In the genomic region with DNA sequence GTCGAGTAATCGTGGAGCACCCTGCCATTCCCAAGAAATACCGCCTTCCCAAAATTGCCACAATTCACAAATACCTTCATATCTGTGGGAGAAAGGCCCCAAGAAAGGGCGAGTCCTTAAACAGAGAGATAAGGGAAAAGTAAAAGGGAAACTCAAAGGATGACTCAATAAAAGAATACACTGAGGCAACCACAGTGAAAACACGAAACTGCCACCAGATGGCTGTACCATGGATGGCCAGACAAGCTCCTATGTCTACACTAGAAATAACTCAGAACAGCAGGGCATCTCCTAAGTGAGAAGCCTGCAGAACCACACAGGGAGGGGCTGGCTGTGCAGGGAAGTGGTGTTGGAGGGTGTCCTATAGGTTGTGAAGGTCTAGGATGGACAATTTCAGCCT, we compare ENCODE assay signal across 9 cellular contexts. TPM values are rescaled to one million over a fixed set of nuclear protein-coding genes. Genes with fewer than 3 reads are reported as not detected.
DNase-seq lines count a peak whose midpoint lies in the region; ATAC-seq and TF ChIP-seq lines count a peak whose summit lies in the region.
"Had no signal": no experiment of that assay in that cellular context is flagged by ENCODE, and none has a peak within 500 bp of the region (broad histone marks: within the 10 kb centered on the region; RNA-seq: fewer than 3 reads in every experiment).

No MANE protein-coding gene starts in this region.

- H3K9me3 Mint-ChIP-seq in activated naive CD8-positive, alpha-beta T cell treated with anti-CD3 and anti-CD28 coated beads, Interleukin-2, amount 10 ng/mL, durations not matched to agents 7 days and 5 days: no peaks in the 10 kb centered on the region

- TF ChIP-seq CTCF in GM12872 (IDR thresholded peaks at IDR 0.05; ENCODE audit: insufficient read depth, low read depth, low read length): peak; percentile 44; the same call in 2 of the 3 replicates

- H3K36me3 ChIP-seq in aorta (ENCODE audit: control insufficient read depth in 1 of 2, insufficient read depth in 2 of 2, low read length in 1 of 2): no peaks in the 10 kb centered on the region

- no peaks in the 10 kb centered on the region for H3K9me3 ChIP-seq in aorta (ENCODE audit: control insufficient read depth, low read length)

- H3K27ac Mint-ChIP-seq in activated naive CD8-positive, alpha-beta T cell treated with anti-CD3 and anti-CD28 coated beads, Interleukin-2, amount 10 ng/mL, durations not matched to agents 7 days and 5 days: peak overlapping the region; percentile 64

- POLR2A ChIA-PET in activated naive CD8-positive, alpha-beta T cell treated with anti-CD3 and anti-CD28 coated beads, Interleukin-2, amount 10 ng/mL, durations not matched to agents 7 days and 5 days (lab: Charles Lee): no interaction called here

- 89 to 93% methylated on average over 5 of the region's 5 CpGs for WGBS in aorta, 2 donors

- intact Hi-C loops in aorta (cut with DNase I): no loop called here

- H3K36me3 Mint-ChIP-seq in activated naive CD8-positive, alpha-beta T cell treated with anti-CD3 and anti-CD28 coated beads, Interleukin-2, amount 10 ng/mL, durations not matched to agents 7 days and 5 days: no peaks in the 10 kb centered on the region

- DNase-seq in activated naive CD8-positive, alpha-beta T cell treated with anti-CD3 and anti-CD28 coated beads, Interleukin-2, amount 10 ng/mL, durations not matched to agents 7 days and 5 days: no peak
- DNase-seq in aorta: no peak
- DNase-seq in DMS53 (lab: John Stamatoyannopoulos, UW): no peak
- DNase-seq in NOMO-1 treated with DMSO at 0.1 percent for 48 hours (lab: John Stamatoyannopoulos, UW; ENCODE audit: unreplicated experiment): no peak
- no peak for DNase-seq in NCI-H2107 (lab: John Stamatoyannopoulos, UW)

- H3K4me1 Mint-ChIP-seq in activated naive CD8-positive, alpha-beta T cell treated with anti-CD3 and anti-CD28 coated beads, Interleukin-2, amount 10 ng/mL, durations not matched to agents 7 days and 5 days: peaks cover 32% of the 10 kb centered on the region

- H3K4me1 ChIP-seq in aorta (ENCODE audit: control insufficient read depth in 1 of 2, insufficient read depth in 2 of 2, low read length in 2 of 2): no peaks in the 10 kb centered on the region

- H3K27me3 ChIP-seq in aorta (ENCODE audit: control insufficient read depth in 1 of 2, insufficient read depth in 2 of 2, low read length in 1 of 2): no peaks in the 10 kb centered on the region

- H3K4me3 ChIP-seq in aorta (ENCODE audit: low read length in 2 of 2): no peak overlapping the region

- no peak overlapping the region for H3K27ac ChIP-seq in aorta (ENCODE audit: low read depth in 1 of 2, low read length in 2 of 2)
- H3K27ac ChIP-seq: VCaP had no signal

- ATAC-seq in GM19328 (IDR thresholded peaks at IDR 0.05; ENCODE audit: unreplicated experiment) (peak; percentile 86), HG03064 (IDR thresholded peaks at IDR 0.05; ENCODE audit: low read depth, unreplicated experiment) (peak; percentile 91), aorta (ENCODE audit: low FRiP score) (no peak)
- peak; percentile 70 for ATAC-seq in activated naive CD8-positive, alpha-beta T cell treated with anti-CD3 and anti-CD28 coated beads, Interleukin-2, amount 10 ng/mL, durations not matched to agents 7 days and 5 days (ENCODE audit: low read depth)

- no peaks in the 10 kb centered on the region for H3K27me3 Mint-ChIP-seq in activated naive CD8-positive, alpha-beta T cell treated with anti-CD3 and anti-CD28 coated beads, Interleukin-2, amount 10 ng/mL, durations not matched to agents 7 days and 5 days

- no peak overlapping the region for H3K4me3 Mint-ChIP-seq in activated naive CD8-positive, alpha-beta T cell treated with anti-CD3 and anti-CD28 coated beads, Interleukin-2, amount 10 ng/mL, durations not matched to agents 7 days and 5 days

RNA-seq across cellular contexts. Expression of gene SRGAP3, which starts 25.0 kb away (rescaled TPM):
- 1 to 10 TPM; 4.9 to 5.5 TPM for total RNA-seq in activated naive CD8-positive, alpha-beta T cell treated with anti-CD3 and anti-CD28 coated beads, Interleukin-2, amount 10 ng/mL, durations not matched to agents 7 days and 5 days
- 10 to 100 TPM in 1 of 2 donors, 1 to 10 TPM in 1; 2.0 to 11.7 TPM for total RNA-seq in aorta
- polyA plus RNA-seq in aorta: under 1 TPM; 0.26 to 0.63 TPM
